8 cellular contexts compared by ENCODE assay signal in genomic region chr17:68289936-68290267, GRCh38. TPM values are rescaled to one million over a fixed set of nuclear protein-coding genes. Genes with fewer than 3 reads are reported as not detected.
DNase-seq lines count a peak whose midpoint lies in the region; ATAC-seq and TF ChIP-seq lines count a peak whose summit lies in the region.

No MANE protein-coding gene starts in this region.

- no peak for TF ChIP-seq EP300 in stomach (IDR thresholded peaks at IDR 0.05)

- intact Hi-C loops in stomach (cut with DNase I; ENCODE audit: low total_unique reads): no loop called here

- no peak for ATAC-seq in activated CD8-positive, alpha-beta memory T cell treated with anti-CD3 and anti-CD28 coated beads, Interleukin-2, amount 10 ng/mL, durations not matched to agents 7 days and 5 days
- ATAC-seq in GM18858 (IDR thresholded peaks at IDR 0.05; ENCODE audit: unreplicated experiment): no peak

- CTCF ChIA-PET in activated CD8-positive, alpha-beta memory T cell treated with anti-CD3 and anti-CD28 coated beads, Interleukin-2, amount 10 ng/mL, durations not matched to agents 7 days and 5 days (lab: Charles Lee): interaction anchor here (1.0 to 4.2 kb wide), 9 partner anchors 20 to 172 kb away, joined by 3 to 29 read pairs (median 5); no protein-coding TSS in a partner anchor

- H3K27ac Mint-ChIP-seq in activated CD8-positive, alpha-beta memory T cell treated with anti-CD3 and anti-CD28 coated beads, Interleukin-2, amount 10 ng/mL, durations not matched to agents 7 days and 5 days: peak overlapping the region; percentile 95
- H3K27ac Mint-ChIP-seq in HFFc6: no peak overlapping the region

- H3K4me1 Mint-ChIP-seq in activated CD8-positive, alpha-beta memory T cell treated with anti-CD3 and anti-CD28 coated beads, Interleukin-2, amount 10 ng/mL, durations not matched to agents 7 days and 5 days: peaks cover 56% of the 10 kb centered on the region
- H3K4me1 Mint-ChIP-seq in HFFc6 (ENCODE audit: low read depth): peaks cover 21% of the 10 kb centered on the region

- no peak for DNase-seq in activated CD8-positive, alpha-beta memory T cell treated with anti-CD3 and anti-CD28 coated beads, Interleukin-2, amount 10 ng/mL, durations not matched to agents 7 days and 5 days
- DNase-seq in activated CD8-positive, alpha-beta memory T cell treated with anti-CD3 and anti-CD28 coated beads, Interleukin-2, amount 50 U/mL, for 4 hours: no peak
- DNase-seq in T-helper 9 cell (peak; percentile 7), stomach (no peak), HFFc6 (no peak), GDM1 (lab: John Stamatoyannopoulos, UW) (no peak)

- WGBS in stomach, 5 donors: 17 to 28% (median 19%) methylated on average over 9 of the region's 9 CpGs

- H3K4me1 ChIP-seq in iPS-18a (ENCODE audit: control insufficient read depth, low read depth, low read length) (peaks cover 27% of the 10 kb centered on the region), stomach (peaks cover 24 to 40% (median 30%) of the 10 kb centered on the region in 4 donors)

- H3K4me3 ChIP-seq in iPS-18a (ENCODE audit: low read length) (peak overlapping the region; percentile 75), stomach (peak overlapping the region; percentile 55 to 83 (median 60))

- H3K36me3 Mint-ChIP-seq in activated CD8-positive, alpha-beta memory T cell treated with anti-CD3 and anti-CD28 coated beads, Interleukin-2, amount 10 ng/mL, durations not matched to agents 7 days and 5 days: peaks cover 19% of the 10 kb centered on the region
- H3K36me3 Mint-ChIP-seq in HFFc6 (ENCODE audit: low read depth): no peaks in the 10 kb centered on the region

- TF ChIP-seq CTCF in stomach (IDR thresholded peaks at IDR 0.05): no peak
- no peak for TF ChIP-seq CTCF in HFFc6 (IDR thresholded peaks at IDR 0.05)

- peaks cover 1% of the 10 kb centered on the region for H3K27me3 Mint-ChIP-seq in activated CD8-positive, alpha-beta memory T cell treated with anti-CD3 and anti-CD28 coated beads, Interleukin-2, amount 10 ng/mL, durations not matched to agents 7 days and 5 days
- H3K27me3 Mint-ChIP-seq in HFFc6 (ENCODE audit: insufficient read depth): peaks cover 18% of the 10 kb centered on the region

- no peaks in the 10 kb centered on the region for H3K9me3 ChIP-seq in iPS-18a (ENCODE audit: control insufficient read depth, low read depth, low read length)
- no peaks in the 10 kb centered on the region for H3K9me3 ChIP-seq in stomach

- H3K9me3 Mint-ChIP-seq in activated CD8-positive, alpha-beta memory T cell treated with anti-CD3 and anti-CD28 coated beads, Interleukin-2, amount 10 ng/mL, durations not matched to agents 7 days and 5 days (ENCODE audit: low read depth): no peaks in the 10 kb centered on the region
- H3K9me3 Mint-ChIP-seq in HFFc6: no peaks in the 10 kb centered on the region

- H3K27me3 ChIP-seq in iPS-18a (ENCODE audit: control insufficient read depth, insufficient read depth, low read length): peaks cover 46% of the 10 kb centered on the region
- H3K27me3 ChIP-seq in stomach: peaks cover 5 to 54% (median 19%) of the 10 kb centered on the region in 3 donors

- H3K36me3 ChIP-seq in iPS-18a (ENCODE audit: control insufficient read depth, low read depth, low read length) (no peaks in the 10 kb centered on the region), stomach (no peaks in the 10 kb centered on the region)

- H3K9ac ChIP-seq in iPS-18a (ENCODE audit: low read length): no peak overlapping the region

- TF ChIP-seq POLR2A in stomach (IDR thresholded peaks at IDR 0.05): no peak

- peak overlapping the region; percentile 89 for H3K4me3 Mint-ChIP-seq in activated CD8-positive, alpha-beta memory T cell treated with anti-CD3 and anti-CD28 coated beads, Interleukin-2, amount 10 ng/mL, durations not matched to agents 7 days and 5 days
- H3K4me3 Mint-ChIP-seq in HFFc6: no peak overlapping the region; the same call in 1 of the 2 replicates

- H3K27ac ChIP-seq in iPS-18a (ENCODE audit: low read length) (no peak overlapping the region), stomach (peak overlapping the region in 4 of 5 donors; percentile 70 to 87 (median 84))

RNA-seq across cellular contexts. Expression of gene SLC16A6, which starts 1.0 kb away (rescaled TPM):
- 10 to 100 TPM in 1 of 2 experiments, 1 to 10 TPM in 1; 6.0 to 10.7 TPM for total RNA-seq in activated CD8-positive, alpha-beta memory T cell treated with anti-CD3 and anti-CD28 coated beads, Interleukin-2, amount 10 ng/mL, durations not matched to agents 7 days and 5 days
- under 1 TPM in 1 of 5 donors, not detected in 4; 0.92 TPM for total RNA-seq in stomach
- polyA plus RNA-seq in stomach: under 1 TPM in 2 of 3 donors, not detected in 1; 0.37 to 0.80 TPM
- under 1 TPM; 0.12 to 0.56 (median 0.38) TPM for total RNA-seq in HFFc6 (2021; fragmentation: NEBNext Ultra II Directional; extraction: Animal tissue kit (Norgen Biotek cat#: 25700))

RNA-seq across cellular contexts. Expression of gene ARSG, which starts 1.4 kb away (rescaled TPM):
- total RNA-seq in activated CD8-positive, alpha-beta memory T cell treated with anti-CD3 and anti-CD28 coated beads, Interleukin-2, amount 10 ng/mL, durations not matched to agents 7 days and 5 days: 10 to 100 TPM; 12.5 to 24.6 TPM
- total RNA-seq in stomach: 10 to 100 TPM in 2 of 5 donors, 1 to 10 TPM in 2, under 1 TPM in 1; 0.45 to 74.7 (median 7.5) TPM
- polyA plus RNA-seq in stomach: 1 to 10 TPM in 2 of 3 donors, under 1 TPM in 1; 0.56 to 1.7 (median 1.1) TPM
- 1 to 10 TPM; 4.0 to 7.0 (median 5.0) TPM for total RNA-seq in HFFc6 (2021; fragmentation: NEBNext Ultra II Directional; extraction: Animal tissue kit (Norgen Biotek cat#: 25700))

RNA-seq across cellular contexts. Expression of gene AMZ2, which starts 42.1 kb away (rescaled TPM):
- total RNA-seq in activated CD8-positive, alpha-beta memory T cell treated with anti-CD3 and anti-CD28 coated beads, Interleukin-2, amount 10 ng/mL, durations not matched to agents 7 days and 5 days: 100 to 1,000 TPM; 106 to 107 TPM
- total RNA-seq in stomach: 10 to 100 TPM in 4 of 5 donors, 1 to 10 TPM in 1; 1.2 to 73.2 (median 30.7) TPM
- 10 to 100 TPM; 46.3 to 61.7 (median 47.7) TPM for polyA plus RNA-seq in stomach
- 100 to 1,000 TPM; 108 to 127 (median 123) TPM for total RNA-seq in HFFc6 (2021; fragmentation: NEBNext Ultra II Directional; extraction: Animal tissue kit (Norgen Biotek cat#: 25700))
